In genomic region chr1:177228721-177229088, GRCh38 we compare ENCODE assay signal across 23 cellular contexts. TPM values are rescaled to one million over a fixed set of nuclear protein-coding genes. Genes with fewer than 3 reads are reported as not detected.
DNase-seq lines count a peak whose midpoint lies in the region; ATAC-seq and TF ChIP-seq lines count a peak whose summit lies in the region.
"Had no signal": no experiment of that assay in that cellular context is flagged by ENCODE, and none has a peak within 500 bp of the region (broad histone marks: within the 10 kb centered on the region; RNA-seq: fewer than 3 reads in every experiment).

No MANE protein-coding gene starts in this region.

- no peak overlapping the region for H3K27ac ChIP-seq in lower lobe of right lung
- H3K27ac ChIP-seq: cardiac muscle cell, pancreas, PC-9, transverse colon had no signal

- intact Hi-C loops in lower lobe of right lung (cut with DNase I), result no loop called here

- H3K36me3 ChIP-seq in lower lobe of right lung, result no peaks in the 10 kb centered on the region
- H3K36me3 ChIP-seq: cardiac muscle cell, pancreas, transverse colon had no signal

- in situ Hi-C loops in SK-MEL-5 (cut with HindIII; ENCODE audit: low pct_unique_long_range_greater_than_20kb, low sequenced_read_pairs), result no loop called here

- H3K9me3 ChIP-seq in lower lobe of right lung, result no peaks in the 10 kb centered on the region
- H3K9me3 ChIP-seq: pancreas, transverse colon had no signal

- H3K27me3 ChIP-seq in lower lobe of right lung (ENCODE audit: low read depth), result no peaks in the 10 kb centered on the region
- H3K27me3 ChIP-seq: cardiac muscle cell, pancreas, transverse colon had no signal

- no peaks in the 10 kb centered on the region for H3K4me1 ChIP-seq in lower lobe of right lung
- H3K4me1 ChIP-seq: pancreas, transverse colon had no signal

- ATAC-seq in GM18858 (IDR thresholded peaks at IDR 0.05; ENCODE audit: unreplicated experiment), result no peak
- no peak for ATAC-seq in lower lobe of right lung
- ATAC-seq: GM12878, left lobe of liver, pancreas had no signal

- no peak overlapping the region for H3K4me3 ChIP-seq in fibroblast of pulmonary artery (replicated peaks; ENCODE audit: low read depth, low read length)
- no peak overlapping the region for H3K4me3 ChIP-seq in lower lobe of right lung
- H3K4me3 ChIP-seq: cardiac muscle cell, GM12878, pancreas, PC-9, transverse colon had no signal

- peak; percentile 55 for DNase-seq in NCI-H82 (lab: John Stamatoyannopoulos, UW)
- DNase-seq in NCI-H82 treated with DMSO at 0.1 percent for 48 hours (lab: John Stamatoyannopoulos, UW; ENCODE audit: unreplicated experiment), result no peak
- peak; percentile 15 for DNase-seq in SK-MEL-5 (ENCODE audit: low read depth, low spot score)
- peak; percentile 14 for DNase-seq in fibroblast of pulmonary artery (ENCODE audit: low read depth)
- DNase-seq in A172 (ENCODE audit: low spot score), result no peak
- no peak for DNase-seq in HPDE6-E6E7 (ENCODE audit: extremely low spot score)
- DNase-seq in lower lobe of right lung, result no peak
- DNase-seq: activated CD4-positive, alpha-beta T cell treated with anti-CD3 and anti-CD28 coated beads, Interleukin-2, amount 50 U/mL, for 48 hours; activated T-cell treated with anti-CD3 and anti-CD28 coated beads, Interleukin-2, amount 50 U/mL, for 24 hours; CD8-positive, alpha-beta memory T cell; GOT3; NCI-H2029 treated with DMSO at 0.1 percent for 48 hours; NCI-H526 treated with DMSO at 0.1 percent for 48 hours; pancreas; PC-9; stimulated activated CD4-positive, alpha-beta T cell treated with anti-CD3 and anti-CD28 coated beads, Interleukin-12 subunit alpha, Interleukin-12 subunit beta, amount 100 ng/mL, for 4 hours; stimulated activated naive CD4-positive, alpha-beta T cell treated with Interleukin-2 at 50 U/mL for 16 hours; transverse colon had no signal

- TF ChIP-seq CTCF in fibroblast of pulmonary artery (IDR thresholded peaks at IDR 0.05; ENCODE audit: low read length, missing control alignments) (no peak), lower lobe of right lung (IDR thresholded peaks at IDR 0.05) (no peak)

RNA-seq across cellular contexts. Expression of gene BRINP2, which starts 57.9 kb away (rescaled TPM):
- not detected in 2 replicates for total RNA-seq in SK-MEL-5 (2014; rRNA removed; shearing (Covaris generic))
- polyA plus RNA-seq in SK-MEL-5 (2015; cell fraction: cytosol; rRNA removed), result not detected in 2 replicates
- not detected in 2 replicates for polyA plus RNA-seq in SK-MEL-5 (2015; cell fraction: nucleus; rRNA removed)
- not detected in 2 replicates for total RNA-seq in A172 (2014; rRNA removed; shearing (Covaris generic))
- not detected for total RNA-seq in lower lobe of right lung
- total RNA-seq: CD8-positive, alpha-beta memory T cell; G401; GM12878; PC-9; transverse colon had no signal
- polyA plus RNA-seq: CD8-positive, alpha-beta memory T cell had no signal

Comparison
In these comparisons a context has a peak if more than half of its experiments do, and no peak if none do; other contexts are left out.
1. DNase-seq: peak in NCI-H82 (single experiment), SK-MEL-5 (single experiment) and fibroblast of pulmonary artery (single experiment); none in NCI-H82 treated with DMSO at 0.1 percent for 48 hours (single experiment), A172 (single experiment), HPDE6-E6E7 (single experiment) and lower lobe of right lung (single experiment).